Comparison of ENCODE assay signal across 26 cellular contexts in the genomic region with DNA sequence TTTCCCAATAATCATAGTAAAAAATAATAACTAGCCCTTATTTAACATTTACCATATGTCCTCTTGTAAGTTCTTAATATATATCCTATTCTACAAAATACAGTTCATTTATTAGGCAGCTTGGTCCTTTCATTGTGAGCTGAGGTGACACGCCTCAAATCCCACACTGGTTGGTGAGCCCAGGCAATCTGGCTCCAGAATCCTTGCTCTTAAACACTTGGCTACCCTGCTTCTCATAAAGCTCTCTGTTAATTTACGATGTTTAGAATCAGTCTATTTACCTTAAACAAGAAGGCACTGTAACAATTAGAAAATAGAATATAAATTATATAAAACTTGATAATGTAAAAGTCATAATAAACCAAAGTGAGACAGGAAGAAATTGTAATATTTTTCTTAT. TPM values are rescaled to one million over a fixed set of nuclear protein-coding genes. Genes with fewer than 3 reads are reported as not detected.
DNase-seq lines count a peak whose midpoint lies in the region; ATAC-seq and TF ChIP-seq lines count a peak whose summit lies in the region.
"Had no signal": no experiment of that assay in that cellular context is flagged by ENCODE, and none has a peak within 500 bp of the region (broad histone marks: within the 10 kb centered on the region; RNA-seq: fewer than 3 reads in every experiment).

No MANE protein-coding gene starts in this region.

- H3K4me1 ChIP-seq in HEK293 (ENCODE audit: control insufficient read depth, insufficient read depth, low read length) = peaks cover 4% of the 10 kb centered on the region; the same call in 1 of the 2 replicates
- no peaks in the 10 kb centered on the region for H3K4me1 ChIP-seq in mesendoderm (ENCODE audit: control insufficient read depth, low read depth, low read length)
- H3K4me1 ChIP-seq in GM23248 (ENCODE audit: insufficient read depth) = peaks cover 23% of the 10 kb centered on the region

- no peak overlapping the region for H3K23ac ChIP-seq in mesendoderm (ENCODE audit: low read length)

- CTCF ChIA-PET in HEK293 (lab: Yijun Ruan, JAX) = interaction anchor here (0.6 to 1.2 kb wide), 2 partner anchors 9 to 400 kb away, joined by 3 to 5 read pairs; no protein-coding TSS in a partner anchor

- no peaks in the 10 kb centered on the region for H3K27me3 ChIP-seq in mesendoderm (ENCODE audit: insufficient read depth, low read length, poor library complexity)
- H3K27me3 ChIP-seq in GM23248 (replicated peaks; ENCODE audit: insufficient read depth) = no peaks in the 10 kb centered on the region
- H3K27me3 ChIP-seq: adrenal gland, tibial nerve had no signal

- H3K4ac ChIP-seq in mesendoderm (ENCODE audit: low read depth, low read length) = no peak overlapping the region

- no CpG with 5 or more reads among the region's 2 CpGs for WGBS in mesendoderm (ENCODE audit: extremely low coverage, insufficient coverage, low lambda C conversion rate)
- 96% methylated on average over 2 of the region's 2 CpGs for WGBS in GM23248 (ENCODE audit: low coverage in 1 of 2, low lambda C conversion rate in 2 of 2, missing lambda C conversion rate in 2 of 2), 2 experiments

- peak overlapping the region; percentile 55 for H2BK120ac ChIP-seq in mesendoderm (ENCODE audit: low read depth, low read length)

- no peak overlapping the region for H3K56ac ChIP-seq in mesendoderm (ENCODE audit: low read length)

- H3K36me3 ChIP-seq in HEK293 (ENCODE audit: control insufficient read depth in 2 of 2, insufficient read depth in 1 of 2, low read length in 2 of 2) (no peaks in the 10 kb centered on the region), mesendoderm (ENCODE audit: control insufficient read depth, insufficient read depth, low read length) (no peaks in the 10 kb centered on the region), GM23248 (ENCODE audit: low read depth) (no peaks in the 10 kb centered on the region)
- H3K36me3 ChIP-seq: adrenal gland had no signal

- H3K79me2 ChIP-seq in mesendoderm (ENCODE audit: control insufficient read depth, insufficient read depth, low read length) (no peaks in the 10 kb centered on the region), GM23248 (ENCODE audit: insufficient read depth) (no peaks in the 10 kb centered on the region)

- peaks cover 14% of the 10 kb centered on the region for H3K9me3 Mint-ChIP-seq in endothelial cell (ENCODE audit: unreplicated experiment)

- no peak overlapping the region for H3K4me3 Mint-ChIP-seq in endothelial cell (ENCODE audit: unreplicated experiment)
- H3K4me3 Mint-ChIP-seq: activated T-cell treated with anti-CD3 and anti-CD28 coated beads, Interleukin-2, amount 50 U/mL, for 24 hours; stimulated activated naive CD8-positive, alpha-beta T cell treated with anti-CD3 and anti-CD28 coated beads, Interleukin-15, amount 100 ng/mL, for 72 hours had no signal

- peaks cover 10% of the 10 kb centered on the region for H3K27me3 Mint-ChIP-seq in endothelial cell (ENCODE audit: unreplicated experiment)
- H3K27me3 Mint-ChIP-seq: activated T-cell treated with anti-CD3 and anti-CD28 coated beads, Interleukin-2, amount 50 U/mL, for 24 hours; CD8-positive, alpha-beta memory T cell; IgD-negative memory B cell; stimulated activated naive CD8-positive, alpha-beta T cell treated with anti-CD3 and anti-CD28 coated beads, Interleukin-15, amount 100 ng/mL, for 72 hours had no signal

- no peak overlapping the region for H3K18ac ChIP-seq in mesendoderm (ENCODE audit: low read length)

- H3K4me1 Mint-ChIP-seq in endothelial cell (ENCODE audit: unreplicated experiment) = peaks cover 6% of the 10 kb centered on the region

- H2BK15ac ChIP-seq in mesendoderm (replicated peaks; ENCODE audit: low read depth) = no peak overlapping the region

- in situ Hi-C loops in GM23248 (cut with MboI) = no loop called here

- no peak overlapping the region for H2BK5ac ChIP-seq in mesendoderm (ENCODE audit: low read length)

- no peaks in the 10 kb centered on the region for H3K79me1 ChIP-seq in mesendoderm (ENCODE audit: low read length)

- H3K36me3 Mint-ChIP-seq in endothelial cell (ENCODE audit: low read depth, unreplicated experiment) = peaks cover 17% of the 10 kb centered on the region
- H3K36me3 Mint-ChIP-seq: IgD-negative memory B cell had no signal

- H3K4me3 ChIP-seq in HEK293 (ENCODE audit: low read depth, low read length) = no peak overlapping the region
- no peak overlapping the region for H3K4me3 ChIP-seq in mesendoderm (ENCODE audit: low read length)
- no peak overlapping the region for H3K4me3 ChIP-seq in GM23248
- H3K4me3 ChIP-seq: adrenal gland, coronary artery, tibial nerve had no signal

- H3K27ac ChIP-seq in HEK293 (ENCODE audit: extremely low read depth, low read depth, low read length) = no peak overlapping the region
- H3K27ac ChIP-seq in mesendoderm (ENCODE audit: low read depth, low read length) = no peak overlapping the region
- no peak overlapping the region for H3K27ac ChIP-seq in GM23248
- H3K27ac ChIP-seq: 22Rv1, adrenal gland, coronary artery had no signal

- TF ChIP-seq CTCF in HEK293 (tag by site-specific recombination; IDR thresholded peaks at IDR 0.05) = no peak
- no peak for TF ChIP-seq CTCF in endothelial cell (IDR thresholded peaks at IDR 0.05; ENCODE audit: unreplicated experiment)

- H3K9me3 ChIP-seq in HEK293 (ENCODE audit: control insufficient read depth, insufficient read depth, low read depth, low read length) = no peaks in the 10 kb centered on the region
- H3K9me3 ChIP-seq in GM23248 (ENCODE audit: low read depth) = no peaks in the 10 kb centered on the region
- H3K9me3 ChIP-seq: adrenal gland had no signal

- peaks cover 31% of the 10 kb centered on the region; the same call in 1 of the 2 replicates for H3F3A ChIP-seq in GM23248 (ENCODE audit: insufficient read depth)

- H3K27ac Mint-ChIP-seq in endothelial cell (ENCODE audit: unreplicated experiment) = no peak overlapping the region
- H3K27ac Mint-ChIP-seq: activated T-cell treated with anti-CD3 and anti-CD28 coated beads, Interleukin-2, amount 50 U/mL, for 24 hours; stimulated activated naive CD8-positive, alpha-beta T cell treated with anti-CD3 and anti-CD28 coated beads, Interleukin-15, amount 100 ng/mL, for 72 hours had no signal

- H3K4me2 ChIP-seq in mesendoderm (ENCODE audit: low read length) (no peak overlapping the region), GM23248 (ENCODE audit: unreplicated experiment) (no peak overlapping the region)

- POLR2A ChIA-PET in HEK293 (lab: Yijun Ruan, JAX) = interaction anchor here (1.1 to 1.5 kb wide), 2 partner anchors 82 to 231 kb away, joined by 3 to 11 read pairs; a partner anchor contains a TSS

- no peak overlapping the region for H2AK5ac ChIP-seq in mesendoderm (ENCODE audit: low read length)

- H4K20me1 ChIP-seq in GM23248 (ENCODE audit: insufficient read depth) = no peaks in the 10 kb centered on the region

- H3K9ac ChIP-seq in mesendoderm (ENCODE audit: low read length) (no peak overlapping the region), GM23248 (no peak overlapping the region)

- H3K9me2 ChIP-seq in GM23248 (ENCODE audit: insufficient read depth) = no peaks in the 10 kb centered on the region; the same call in 1 of the 2 replicates

- H2AFZ ChIP-seq in GM23248 = no peak overlapping the region

- no peak for ATAC-seq in HG03175 (IDR thresholded peaks at IDR 0.05; ENCODE audit: unreplicated experiment)
- ATAC-seq: right cardiac atrium; stimulated activated naive CD8-positive, alpha-beta T cell treated with anti-CD3 and anti-CD28 coated beads, Interleukin-15, amount 100 ng/mL, for 72 hours had no signal

- DNase-seq in DMS79 treated with DMSO at 0.1 percent for 48 hours (lab: John Stamatoyannopoulos, UW) (peak; percentile 48), DMS79 (lab: John Stamatoyannopoulos, UW) (no peak), OCI-M1 (lab: John Stamatoyannopoulos, UW) (peak; percentile 64), mesendoderm (no peak), endothelial cell (ENCODE audit: low spot score) (no peak), GM23248 (no peak)
- DNase-seq: activated CD4-positive, alpha-beta T cell treated with anti-CD3 and anti-CD28 coated beads for 1 hour; activated CD8-positive, alpha-beta memory T cell treated with anti-CD3 and anti-CD28 coated beads for 24 hours; activated naive CD4-positive, alpha-beta T cell; activated T-cell treated with anti-CD3 and anti-CD28 coated beads, Interleukin-2, amount 50 U/mL, for 24 hours; adrenal gland; CD8-positive, alpha-beta memory T cell; glutamatergic neuron; mammary epithelial cell; MM.1S; NCI-H2029; NCI-H510A; right cardiac atrium; stimulated activated naive CD8-positive, alpha-beta T cell treated with anti-CD3 and anti-CD28 coated beads, Interleukin-15, amount 100 ng/mL, for 72 hours; T1000 had no signal

- no peak overlapping the region for H4K5ac ChIP-seq in mesendoderm (ENCODE audit: low read length)

- no peak overlapping the region for H4K8ac ChIP-seq in mesendoderm (ENCODE audit: low read depth, low read length)

TF ChIP-seq in HEK293, 187 proteins besides CTCF, POLR2A, EP300 and RAD21:
- TF ChIP-seq YY1 (tag by site-specific recombination; IDR thresholded peaks at IDR 0.05) (no peak), ZNF341 (tag by site-specific recombination; IDR thresholded peaks at IDR 0.05; ENCODE audit: low read depth) (no peak)
- TF ChIP-seq, protein P1, sequence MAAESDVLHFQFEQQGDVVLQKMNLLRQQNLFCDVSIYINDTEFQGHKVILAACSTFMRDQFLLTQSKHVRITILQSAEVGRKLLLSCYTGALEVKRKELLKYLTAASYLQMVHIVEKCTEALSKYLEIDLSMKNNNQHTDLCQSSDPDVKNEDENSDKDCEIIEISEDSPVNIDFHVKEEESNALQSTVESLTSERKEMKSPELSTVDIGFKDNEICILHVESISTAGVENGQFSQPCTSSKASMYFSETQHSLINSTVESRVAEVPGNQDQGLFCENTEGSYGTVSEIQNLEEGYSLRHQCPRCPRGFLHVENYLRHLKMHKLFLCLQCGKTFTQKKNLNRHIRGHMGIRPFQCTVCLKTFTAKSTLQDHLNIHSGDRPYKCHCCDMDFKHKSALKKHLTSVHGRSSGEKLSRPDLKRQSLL (tag by site-specific recombination; IDR thresholded peaks at IDR 0.05) = peak; percentile 59; the same call in 1 of the 2 replicates

RNA-seq across cellular contexts. Expression of a gene that starts 2.5 kb away (rescaled TPM):
- polyA plus RNA-seq in mesendoderm (2013, experiment 1 of 2) = 2.8 TPM
- polyA plus RNA-seq in mesendoderm (2013, experiment 2 of 2) = 2.4 TPM
- total RNA-seq in endothelial cell (ENCODE audit: unreplicated experiment) = 6.1 TPM
- 3.5 and 4.2 TPM in 2 replicates for total RNA-seq in GM23248 (2014; rRNA removed; shearing (Covaris generic))
- polyA plus RNA-seq in GM23248 (2016; fragmentation: Nextera tagmentation; extraction: Ambion mirVana) = 2.4 and 2.7 TPM in 2 replicates

Comparison
In these comparisons a context has a peak if more than half of its experiments do, and no peak if none do; other contexts are left out.
1. DNase-seq: peak in DMS79 treated with DMSO at 0.1 percent for 48 hours (single experiment) and OCI-M1 (single experiment); none in DMS79 (single experiment), mesendoderm (single experiment), endothelial cell (single experiment) and GM23248 (single experiment).